Comparison of ENCODE assay signal across 8 cellular contexts in the genomic region with DNA sequence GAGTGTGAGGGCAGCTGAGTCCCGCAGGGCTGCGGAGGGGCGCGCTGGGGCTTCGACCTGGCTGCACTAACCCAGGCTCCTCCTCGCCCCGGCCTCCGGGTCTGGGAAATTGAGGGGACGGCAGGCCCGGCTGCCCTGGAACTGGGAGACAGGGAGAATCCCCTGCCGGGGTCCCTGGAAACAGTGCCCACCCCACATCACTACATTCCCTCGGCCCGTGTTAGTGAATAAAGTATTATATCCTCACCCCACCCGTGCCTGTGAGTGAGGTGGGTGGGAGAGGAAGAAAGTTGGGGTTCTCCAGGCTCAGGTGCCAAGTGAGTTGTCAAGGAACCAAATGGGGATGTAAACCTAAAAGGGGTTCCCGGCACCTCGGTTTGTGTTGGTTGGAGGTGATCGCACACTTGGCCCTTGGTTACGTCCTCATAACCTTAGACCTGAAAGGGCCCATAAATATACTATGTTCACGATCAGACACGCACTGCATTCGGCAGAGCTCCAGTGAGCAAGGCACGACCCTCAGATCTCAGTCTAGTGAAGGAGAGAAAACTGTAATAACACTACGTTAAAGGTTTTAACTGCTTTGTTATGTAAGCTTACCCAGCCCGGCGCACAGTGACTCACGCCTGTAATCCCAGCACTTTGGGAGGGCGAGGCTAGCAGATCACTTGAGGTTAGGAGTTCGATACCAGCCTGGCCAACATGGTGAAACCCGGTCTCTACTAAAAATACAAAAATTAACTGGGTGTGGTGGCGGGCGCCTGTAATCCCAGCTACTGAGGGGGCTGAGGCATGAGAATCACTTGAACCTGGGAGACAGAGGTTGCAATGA. TPM values are rescaled to one million over a fixed set of nuclear protein-coding genes. Genes with fewer than 3 reads are reported as not detected.
DNase-seq lines count a peak whose midpoint lies in the region; ATAC-seq and TF ChIP-seq lines count a peak whose summit lies in the region.

No MANE protein-coding gene starts in this region.

- H3K9me3 Mint-ChIP-seq in memory B cell: no peaks in the 10 kb centered on the region

- intact Hi-C loops in left ventricle myocardium superior (cut with micrococcal nuclease): no loop called here
- intact Hi-C loops in vagina (cut with DNase I): no loop called here

- H3K27me3 ChIP-seq in right atrium auricular region (no peaks in the 10 kb centered on the region), vagina (no peaks in the 10 kb centered on the region)

- peak overlapping the region; percentile 48 to 65 for H3K4me3 ChIP-seq in right atrium auricular region
- peak overlapping the region; percentile 45 for H3K4me3 ChIP-seq in astrocyte of the spinal cord (ENCODE audit: low read depth, low read length)
- peak overlapping the region; percentile 47 to 88 for H3K4me3 ChIP-seq in vagina

- H3K9me3 ChIP-seq in right atrium auricular region (no peaks in the 10 kb centered on the region), vagina (no peaks in the 10 kb centered on the region)

- ATAC-seq in left ventricle myocardium superior (no peak), memory B cell (ENCODE audit: low read depth) (no peak), GM18861 (IDR thresholded peaks at IDR 0.05; ENCODE audit: unreplicated experiment) (no peak), HG02759 (IDR thresholded peaks at IDR 0.05; ENCODE audit: unreplicated experiment) (no peak), GM18867 (IDR thresholded peaks at IDR 0.05; ENCODE audit: unreplicated experiment) (no peak)

- H3K27ac Mint-ChIP-seq in memory B cell: no peak overlapping the region

- peak overlapping the region; percentile 78 for H3K4me3 Mint-ChIP-seq in memory B cell

- H3K36me3 ChIP-seq in right atrium auricular region: peaks cover 8% of the 10 kb centered on the region
- peaks cover 0 to 16% of the 10 kb centered on the region in 2 donors for H3K36me3 ChIP-seq in vagina

- peaks cover 14% of the 10 kb centered on the region for H3K36me3 Mint-ChIP-seq in memory B cell

- H3K27me3 Mint-ChIP-seq in memory B cell: no peaks in the 10 kb centered on the region

- DNase-seq in right atrium auricular region (ENCODE audit: low spot score): no peak
- DNase-seq in left ventricle myocardium superior: no peak
- DNase-seq in astrocyte of the spinal cord (ENCODE audit: low read depth, low spot score): no peak
- no peak for DNase-seq in memory B cell (ENCODE audit: low spot score in 2 of 2)
- no peak for DNase-seq in vagina (ENCODE audit: extremely low spot score in 2 of 2)

- no peak for TF ChIP-seq CTCF in right atrium auricular region (IDR thresholded peaks at IDR 0.05)
- TF ChIP-seq CTCF in astrocyte of the spinal cord (IDR thresholded peaks at IDR 0.05; ENCODE audit: low read depth, low read length): no peak
- no peak for TF ChIP-seq CTCF in vagina (IDR thresholded peaks at IDR 0.05)

- peaks cover 10% of the 10 kb centered on the region for H3K4me1 Mint-ChIP-seq in memory B cell

- peaks cover 0 to 11% of the 10 kb centered on the region in 2 donors for H3K4me1 ChIP-seq in right atrium auricular region
- peaks cover 14% of the 10 kb centered on the region for H3K4me1 ChIP-seq in vagina

- H3K27ac ChIP-seq in right atrium auricular region: peak overlapping the region; percentile 81 to 90
- H3K27ac ChIP-seq in vagina: peak overlapping the region; percentile 68

- no peak for TF ChIP-seq POLR2A in vagina (IDR thresholded peaks at IDR 0.05)

- in situ Hi-C loops in astrocyte of the spinal cord (cut with HindIII; ENCODE audit: low sequenced_read_pairs): no loop called here

RNA-seq across cellular contexts. Expression of gene ZNF771, which starts 11.2 kb away (rescaled TPM):
- total RNA-seq in right atrium auricular region (10 to 100 TPM; 13.0 to 14.3 TPM), left ventricle myocardium superior (6.1 TPM), vagina (42.7 TPM)

RNA-seq across cellular contexts. Expression of gene DCTPP1, which starts 11.3 kb away (rescaled TPM):
- 10 to 100 TPM; 14.4 to 18.7 TPM for total RNA-seq in right atrium auricular region
- 37.5 TPM for total RNA-seq in left ventricle myocardium superior
- 14.5 TPM for total RNA-seq in vagina

RNA-seq across cellular contexts. Expression of gene ZNF48, which starts 23.3 kb away (rescaled TPM):
- total RNA-seq in right atrium auricular region (10 to 100 TPM in 1 of 2 donors, 1 to 10 TPM in 1; 5.7 to 10.7 TPM), left ventricle myocardium superior (5.2 TPM), vagina (3.4 TPM)

RNA-seq across cellular contexts. Expression of gene SEPHS2, which starts 27.1 kb away (rescaled TPM):
- total RNA-seq in right atrium auricular region: 10 to 100 TPM; 18.2 to 18.6 TPM
- total RNA-seq in left ventricle myocardium superior: 30.6 TPM
- 28.0 TPM for total RNA-seq in vagina

RNA-seq across cellular contexts. Expression of gene SEPTIN1, which starts 36.2 kb away (rescaled TPM):
- total RNA-seq in right atrium auricular region (under 1 TPM in 1 of 2 donors, not detected in 1; 0.35 TPM), left ventricle myocardium superior (2.5 TPM), vagina (3.7 TPM)
